Comparison of ENCODE assay signal across 7 cellular contexts in the genomic region with DNA sequence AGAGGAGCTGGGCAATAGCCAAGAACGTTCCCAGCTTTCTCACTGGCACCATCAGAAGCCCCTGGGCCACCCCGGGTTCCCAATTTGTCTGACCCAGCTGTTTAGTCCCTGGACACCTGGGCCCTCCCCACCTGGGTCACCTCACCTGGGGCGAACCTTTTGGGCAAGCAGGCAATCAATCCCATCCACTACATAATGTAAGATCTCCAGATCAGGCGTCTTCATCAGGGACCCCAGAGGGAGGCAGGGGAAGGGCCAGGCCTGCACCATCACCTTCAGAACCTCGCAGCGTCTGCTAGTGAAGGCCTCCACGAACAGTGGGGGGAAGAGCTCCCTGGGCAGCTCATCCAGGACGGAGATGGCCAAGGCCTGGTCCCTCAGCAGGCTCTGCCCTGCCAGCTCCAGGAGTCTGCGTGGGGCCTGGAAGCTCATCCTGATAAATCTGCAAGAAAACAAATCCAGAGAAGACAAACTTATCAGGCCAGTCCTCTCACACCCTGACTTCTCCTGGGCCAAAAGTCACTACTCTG. TPM values are rescaled to one million over a fixed set of nuclear protein-coding genes. Genes with fewer than 3 reads are reported as not detected.
"Had no signal": no experiment of that assay in that cellular context is flagged by ENCODE, and none has a peak within 500 bp of the region (broad histone marks: within the 10 kb centered on the region; RNA-seq: fewer than 3 reads in every experiment).

A gene with protein sequence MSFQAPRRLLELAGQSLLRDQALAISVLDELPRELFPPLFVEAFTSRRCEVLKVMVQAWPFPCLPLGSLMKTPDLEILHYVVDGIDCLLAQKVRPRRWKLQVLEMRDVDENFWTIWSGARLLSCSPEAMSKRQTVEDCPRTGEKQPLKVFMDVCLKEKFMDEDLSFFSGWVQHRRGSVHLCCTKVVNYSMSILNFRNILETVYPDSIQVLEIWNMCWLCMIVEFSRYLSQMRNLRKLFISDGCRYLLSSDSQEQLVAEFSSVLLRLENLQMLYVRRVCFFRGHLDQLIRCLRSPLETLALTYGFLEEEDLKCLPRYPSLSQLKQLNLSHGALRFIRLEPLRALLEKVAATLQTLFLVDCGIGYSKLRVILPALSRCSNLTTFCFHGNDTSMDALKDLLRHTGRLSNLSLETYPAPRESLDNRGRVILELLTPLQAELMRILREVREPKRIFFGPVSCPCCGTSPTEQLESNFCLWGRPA (minus strand): TSS at position 480 of the 530 bp plus-strand sequence. CDS start 48 bp downstream, at position 432.

RNA-seq across cellular contexts. Expression of the gene that starts here (rescaled TPM):
- total RNA-seq: activated B cell treated with CpG ODN at 0.5 μM for 24 hours; activated CD4-positive, alpha-beta memory T cell treated with anti-CD3 and anti-CD28 coated beads for 36 hours; activated CD4-positive, alpha-beta T cell treated with anti-CD3 and anti-CD28 coated beads, Interleukin-2, amount 10 ng/mL, durations not matched to agents 7 days and 5 days; K562; OCI-LY7; RPMI7951; T-cell had no signal
- polyA plus RNA-seq: K562 had no signal
